ENCODE assay signal across 9 cellular contexts in genomic region chr4:71186257-71186565, GRCh38.
DNase-seq lines count a peak whose midpoint lies in the region; ATAC-seq and TF ChIP-seq lines count a peak whose summit lies in the region.
"Had no signal": no experiment of that assay in that cellular context is flagged by ENCODE, and none has a peak within 500 bp of the region (broad histone marks: within the 10 kb centered on the region; RNA-seq: fewer than 3 reads in every experiment).

No MANE protein-coding gene starts in this region.

- H3K4me1 Mint-ChIP-seq in nephron, result peaks cover 18% of the 10 kb centered on the region

- no peaks in the 10 kb centered on the region for H3K36me3 ChIP-seq in KOPT-K1 (ENCODE audit: insufficient read depth, low read length)
- H3K36me3 ChIP-seq in effector memory CD4-positive, alpha-beta T cell (ENCODE audit: control insufficient read depth, insufficient read depth, low read length), result no peaks in the 10 kb centered on the region

- peak overlapping the region; percentile 81 for H3K4me3 ChIP-seq in AG04449 (ENCODE audit: low read depth, low read length)
- H3K4me3 ChIP-seq in effector memory CD4-positive, alpha-beta T cell (ENCODE audit: insufficient read depth, low read depth, low read length, poor library complexity, severe bottlenecking), result peak overlapping the region; percentile 62

- H3K27ac ChIP-seq in KOPT-K1 (ENCODE audit: low read depth, low read length, poor library complexity, severe bottlenecking), result peak overlapping the region; percentile 78
- H3K27ac ChIP-seq in effector memory CD4-positive, alpha-beta T cell (ENCODE audit: insufficient read depth, low read length, poor library complexity, severe bottlenecking), result no peak overlapping the region

- CTCF ChIA-PET in AG04449 (lab: Yijun Ruan, JAX), result interaction anchor here (1.0 to 5.2 kb wide), 7 partner anchors 8 to 535 kb away, joined by 4 to 35 read pairs (median 7); no protein-coding TSS in a partner anchor

- no peaks in the 10 kb centered on the region for H3K9me3 ChIP-seq in KOPT-K1 (ENCODE audit: insufficient read depth, low read length, poor library complexity, severe bottlenecking)
- no peaks in the 10 kb centered on the region for H3K9me3 ChIP-seq in effector memory CD4-positive, alpha-beta T cell (ENCODE audit: control insufficient read depth, low read length)

- no peaks in the 10 kb centered on the region for H3K9me3 Mint-ChIP-seq in nephron
- H3K9me3 Mint-ChIP-seq: activated naive CD4-positive, alpha-beta T cell treated with anti-CD3 and anti-CD28 coated beads, Interleukin-2, amount 50 U/mL, for 72 hours had no signal

- DNase-seq in AG04449 (ENCODE audit: low read depth, low spot score), result no peak
- DNase-seq in effector memory CD4-positive, alpha-beta T cell, result no peak
- DNase-seq in NCI-H748 treated with DMSO at 0.1 percent for 48 hours (lab: John Stamatoyannopoulos, UW), result no peak
- no peak for DNase-seq in NCI-H2196 treated with DMSO at 0.1 percent for 48 hours (lab: John Stamatoyannopoulos, UW; ENCODE audit: unreplicated experiment)

- peaks cover 11% of the 10 kb centered on the region for H3K4me1 ChIP-seq in effector memory CD4-positive, alpha-beta T cell (ENCODE audit: control insufficient read depth, insufficient read depth, low read length, poor library complexity, severe bottlenecking)

- TF ChIP-seq CTCF in AG04449 (IDR thresholded peaks at IDR 0.05; ENCODE audit: insufficient read depth, low read length, missing control alignments), result no peak
- no peak for TF ChIP-seq CTCF in nephron (IDR thresholded peaks at IDR 0.05; ENCODE audit: unreplicated experiment in 3 of 3)

- POLR2A ChIA-PET in AG04449 (lab: Yijun Ruan, JAX), result interaction anchor here (0.6 to 1.3 kb wide), 4 partner anchors 80 to 417 kb away, joined by 3 to 4 read pairs (median 3); no protein-coding TSS in a partner anchor

- peaks cover 9% of the 10 kb centered on the region for H3K27me3 ChIP-seq in effector memory CD4-positive, alpha-beta T cell (replicated peaks; ENCODE audit: control insufficient read depth, insufficient read depth, low read length, poor library complexity, severe bottlenecking)

- ATAC-seq in HG02970 (IDR thresholded peaks at IDR 0.05; ENCODE audit: low FRiP score, unreplicated experiment), result no peak
- no peak for ATAC-seq in HG02981 (IDR thresholded peaks at IDR 0.05; ENCODE audit: unreplicated experiment)

- H3K36me3 Mint-ChIP-seq in nephron (ENCODE audit: low read depth), result no peaks in the 10 kb centered on the region
- H3K36me3 Mint-ChIP-seq: activated naive CD4-positive, alpha-beta T cell treated with anti-CD3 and anti-CD28 coated beads, Interleukin-2, amount 50 U/mL, for 72 hours had no signal

- peak overlapping the region; percentile 90 to 96 (median 93) for H3K4me3 Mint-ChIP-seq in nephron

- peak overlapping the region; percentile 51 to 89 (median 85) for H3K27ac Mint-ChIP-seq in nephron
- H3K27ac Mint-ChIP-seq: activated naive CD4-positive, alpha-beta T cell treated with anti-CD3 and anti-CD28 coated beads, Interleukin-2, amount 50 U/mL, for 72 hours had no signal

- peaks cover 30% of the 10 kb centered on the region for H3K27me3 Mint-ChIP-seq in nephron (ENCODE audit: low read depth)
